Comparison of ENCODE assay signal across 11 cellular contexts in the genomic region with DNA sequence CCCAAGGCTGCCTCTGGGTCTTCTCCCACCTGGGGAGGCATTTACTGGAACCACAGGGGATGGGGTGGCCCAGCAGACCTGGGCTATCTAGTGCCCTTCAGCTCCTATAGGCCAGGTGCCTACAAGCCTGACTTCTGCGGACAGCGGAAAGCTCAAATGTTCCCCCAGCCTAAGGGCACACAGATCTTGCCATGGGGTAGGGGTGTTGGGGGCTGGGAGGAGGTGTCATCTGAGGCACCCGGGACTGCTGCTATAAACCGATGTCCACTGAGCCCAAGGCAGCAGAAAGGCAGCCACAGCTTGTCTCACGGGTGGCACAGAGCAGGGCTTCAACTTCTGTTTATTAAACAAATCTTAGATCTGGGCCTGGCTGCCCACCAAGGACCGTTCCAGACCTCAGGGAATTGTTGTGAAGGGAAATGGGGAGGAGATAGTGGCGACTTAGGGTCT. TPM values are rescaled to one million over a fixed set of nuclear protein-coding genes. Genes with fewer than 3 reads are reported as not detected.
DNase-seq lines count a peak whose midpoint lies in the region; TF ChIP-seq lines count a peak whose summit lies in the region.
"Had no signal": no experiment of that assay in that cellular context is flagged by ENCODE, and none has a peak within 500 bp of the region (broad histone marks: within the 10 kb centered on the region; RNA-seq: fewer than 3 reads in every experiment).

No MANE protein-coding gene starts in this region.

- peaks cover 69% of the 10 kb centered on the region for H3K27me3 Mint-ChIP-seq in activated naive CD4-positive, alpha-beta T cell treated with anti-CD3 and anti-CD28 coated beads, Interleukin-2, amount 10 ng/mL, durations not matched to agents 7 days and 5 days
- H3K27me3 Mint-ChIP-seq in type B pancreatic cell, result no peaks in the 10 kb centered on the region

- H3K36me3 Mint-ChIP-seq in activated naive CD4-positive, alpha-beta T cell treated with anti-CD3 and anti-CD28 coated beads, Interleukin-2, amount 10 ng/mL, durations not matched to agents 7 days and 5 days, result peaks cover 7% of the 10 kb centered on the region
- H3K36me3 Mint-ChIP-seq in type B pancreatic cell, result no peaks in the 10 kb centered on the region

- in situ Hi-C loops in brain microvascular endothelial cell (cut with HindIII; ENCODE audit: low pct_ligation_motif_present, low sequenced_read_pairs), result no loop called here

- H3K27me3 ChIP-seq in brain microvascular endothelial cell (replicated peaks), result no peaks in the 10 kb centered on the region

- H3K27ac ChIP-seq in brain microvascular endothelial cell (peak overlapping the region; percentile 71), mesodermal cell (ENCODE audit: low read depth, low read length, severe bottlenecking) (peak overlapping the region; percentile 98)

- 88 to 89% methylated on average over 4 to 7 of the region's 7 CpGs for WGBS in mesodermal cell (ENCODE audit: insufficient coverage in 2 of 2), 2 experiments

- peaks cover 56% of the 10 kb centered on the region for H3K4me1 Mint-ChIP-seq in activated naive CD4-positive, alpha-beta T cell treated with anti-CD3 and anti-CD28 coated beads, Interleukin-2, amount 10 ng/mL, durations not matched to agents 7 days and 5 days
- H3K4me1 Mint-ChIP-seq in type B pancreatic cell (ENCODE audit: unreplicated experiment), result peaks cover 17% of the 10 kb centered on the region

- no peaks in the 10 kb centered on the region for H3K9me3 Mint-ChIP-seq in activated naive CD4-positive, alpha-beta T cell treated with anti-CD3 and anti-CD28 coated beads, Interleukin-2, amount 10 ng/mL, durations not matched to agents 7 days and 5 days
- H3K9me3 Mint-ChIP-seq in type B pancreatic cell, result no peaks in the 10 kb centered on the region

- peak overlapping the region; percentile 67 for H3K4me3 Mint-ChIP-seq in activated naive CD4-positive, alpha-beta T cell treated with anti-CD3 and anti-CD28 coated beads, Interleukin-2, amount 10 ng/mL, durations not matched to agents 7 days and 5 days
- peak overlapping the region; percentile 88 for H3K4me3 Mint-ChIP-seq in type B pancreatic cell

- DNase-seq in activated naive CD4-positive, alpha-beta T cell treated with anti-CD3 and anti-CD28 coated beads, Interleukin-2, amount 10 ng/mL, durations not matched to agents 7 days and 5 days, result no peak
- DNase-seq in activated naive CD4-positive, alpha-beta T cell (lab: John Stamatoyannopoulos, UW), result no peak
- DNase-seq in brain microvascular endothelial cell (no peak), type B pancreatic cell (ENCODE audit: extremely low spot score, unreplicated experiment) (no peak), globus pallidus (ENCODE audit: low spot score) (no peak), HuH-7 (ENCODE audit: low spot score) (no peak), SHP77 treated with DMSO at 0.1 percent for 48 hours (lab: John Stamatoyannopoulos, UW) (no peak)
- DNase-seq: COR-L47, midbrain, NCI-H1694 treated with DMSO at 0.1 percent for 48 hours had no signal

- no peak for TF ChIP-seq CTCF in brain microvascular endothelial cell (IDR thresholded peaks at IDR 0.05; ENCODE audit: low read depth, low read length, missing control alignments)
- no peak for TF ChIP-seq CTCF in type B pancreatic cell (conservative IDR thresholded peaks at IDR 0.05)

- no peaks in the 10 kb centered on the region for H3K9me3 ChIP-seq in mesodermal cell (ENCODE audit: control insufficient read depth, low read length)

- H3K4me3 ChIP-seq in brain microvascular endothelial cell (ENCODE audit: low read depth, low read length) (no peak overlapping the region), mesodermal cell (ENCODE audit: extremely low read depth, insufficient read depth, low read length, poor library complexity, severe bottlenecking) (peak overlapping the region; percentile 28)

- H3K36me3 ChIP-seq in brain microvascular endothelial cell (replicated peaks), result no peaks in the 10 kb centered on the region
- peaks cover 6% of the 10 kb centered on the region for H3K36me3 ChIP-seq in mesodermal cell (ENCODE audit: control insufficient read depth, insufficient read depth, low read length)

- CTCF ChIA-PET in activated naive CD4-positive, alpha-beta T cell treated with anti-CD3 and anti-CD28 coated beads, Interleukin-2, amount 10 ng/mL, durations not matched to agents 7 days and 5 days (lab: Charles Lee), result no interaction called here

- no peak overlapping the region for H3K27ac Mint-ChIP-seq in activated naive CD4-positive, alpha-beta T cell treated with anti-CD3 and anti-CD28 coated beads, Interleukin-2, amount 10 ng/mL, durations not matched to agents 7 days and 5 days
- peak overlapping the region; percentile 91 for H3K27ac Mint-ChIP-seq in type B pancreatic cell

- peaks cover 39% of the 10 kb centered on the region for H3K4me1 ChIP-seq in mesodermal cell (ENCODE audit: control insufficient read depth, insufficient read depth, low read length, poor library complexity, severe bottlenecking)

RNA-seq across cellular contexts. Expression of gene MYO1C, which starts 3.6 kb away (rescaled TPM):
- polyA plus RNA-seq in mesodermal cell (2013, experiment 1 of 2), result 83.2 TPM
- polyA plus RNA-seq in mesodermal cell (2013, experiment 2 of 2), result 73.4 TPM
- 73.6 and 132 TPM in 2 replicates for total RNA-seq in type B pancreatic cell (ENCODE audit: low replicate concordance)

RNA-seq across cellular contexts. Expression of gene INPP5K, which starts 27.6 kb away (rescaled TPM):
- polyA plus RNA-seq in mesodermal cell (2013, experiment 1 of 2), result 23.8 TPM
- polyA plus RNA-seq in mesodermal cell (2013, experiment 2 of 2), result 19.8 TPM
- 21.2 and 29.7 TPM in 2 replicates for total RNA-seq in type B pancreatic cell (ENCODE audit: low replicate concordance)

RNA-seq across cellular contexts. Expression of gene CRK, which starts 32.8 kb away (rescaled TPM):
- 68.2 TPM for polyA plus RNA-seq in mesodermal cell (2013, experiment 1 of 2)
- polyA plus RNA-seq in mesodermal cell (2013, experiment 2 of 2), result 63.0 TPM
- 49.5 and 53.6 TPM in 2 replicates for total RNA-seq in type B pancreatic cell (ENCODE audit: low replicate concordance)
